ENCODE assay signal across 16 cellular contexts in the genomic region with DNA sequence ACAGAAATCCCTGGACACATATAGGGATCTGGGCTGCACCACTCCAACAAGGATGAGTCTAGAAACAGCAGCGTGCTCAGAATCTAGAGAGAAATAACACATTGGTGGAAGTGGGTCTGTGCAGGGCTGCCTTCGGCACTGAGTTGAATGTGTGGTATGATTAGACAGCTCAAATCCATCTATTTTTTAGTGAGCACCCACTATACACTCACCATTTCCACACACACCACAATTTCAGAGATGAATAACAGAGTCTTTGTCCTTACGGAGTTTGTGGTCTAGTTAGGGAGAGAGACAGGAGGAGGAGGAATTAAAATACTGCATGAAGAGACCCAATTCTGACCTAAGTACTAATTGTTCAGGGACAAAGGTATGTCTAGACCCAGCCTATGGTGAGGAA.
"Had no signal": no experiment of that assay in that cellular context is flagged by ENCODE, and none has a peak within 500 bp of the region (broad histone marks: within the 10 kb centered on the region; RNA-seq: fewer than 3 reads in every experiment).

No MANE protein-coding gene starts in this region.

- H3K36me3 ChIP-seq: prostate gland, right lobe of liver, thyroid gland had no signal

- H3K36me3 Mint-ChIP-seq: naive thymus-derived CD8-positive, alpha-beta T cell had no signal

- H3K4me1 ChIP-seq: prostate gland had no signal

- DNase-seq: activated CD8-positive, alpha-beta memory T cell treated with anti-CD3 and anti-CD28 coated beads, Interleukin-2, amount 50 U/mL, for 48 hours; activated CD8-positive, alpha-beta T cell treated with anti-CD3 and anti-CD28 coated beads, Interleukin-2, amount 10 ng/mL, durations not matched to agents 7 days and 5 days; activated naive CD4-positive, alpha-beta T cell treated with Interleukin-2 at 50 U/mL for 16 hours; amniotic stem cell; body of pancreas; glutamatergic neuron; left colon; naive thymus-derived CD8-positive, alpha-beta T cell; nucleus accumbens; right lobe of liver; SIG-M5; thyroid gland had no signal

- H3K27ac ChIP-seq: body of pancreas, prostate gland, right lobe of liver had no signal

- H3K27ac Mint-ChIP-seq: activated CD8-positive, alpha-beta T cell treated with anti-CD3 and anti-CD28 coated beads, Interleukin-2, amount 10 ng/mL, durations not matched to agents 7 days and 5 days; activated T-helper 1 cell treated with anti-CD3 and anti-CD28 coated beads, Interleukin-12 subunit alpha, Interleukin-12 subunit beta, Interleukin-2, Interleukin-4 antibody, amounts not matched to agents 30 ng/mL and 10 ng/mL and 1 ng/mL, durations not matched to agents 14 hours and 24 hours and 36 hours; dendritic cell treated with granulocyte-macrophage colony-stimulating factor and Interleukin-4, amounts not matched to agents 40 ng/mL and 50 ng/mL, for 4 days; naive thymus-derived CD8-positive, alpha-beta T cell had no signal

- ATAC-seq: activated CD8-positive, alpha-beta T cell treated with anti-CD3 and anti-CD28 coated beads, Interleukin-2, amount 10 ng/mL, durations not matched to agents 7 days and 5 days; body of pancreas; left colon; naive thymus-derived CD8-positive, alpha-beta T cell; right lobe of liver had no signal

- H3K9me3 Mint-ChIP-seq: activated T-helper 1 cell treated with anti-CD3 and anti-CD28 coated beads, Interleukin-12 subunit alpha, Interleukin-12 subunit beta, Interleukin-2, Interleukin-4 antibody, amounts not matched to agents 30 ng/mL and 10 ng/mL and 1 ng/mL, durations not matched to agents 14 hours and 24 hours and 36 hours; dendritic cell treated with granulocyte-macrophage colony-stimulating factor and Interleukin-4, amounts not matched to agents 40 ng/mL and 50 ng/mL, for 4 days; naive thymus-derived CD8-positive, alpha-beta T cell had no signal

- H3K27me3 Mint-ChIP-seq: dendritic cell treated with granulocyte-macrophage colony-stimulating factor and Interleukin-4, amounts not matched to agents 40 ng/mL and 50 ng/mL, for 4 days; naive thymus-derived CD8-positive, alpha-beta T cell had no signal

- H3K9me3 ChIP-seq: body of pancreas, prostate gland, right lobe of liver, thyroid gland had no signal

- H3K27me3 ChIP-seq: body of pancreas, right lobe of liver, thyroid gland had no signal

- H3K4me3 Mint-ChIP-seq: activated CD8-positive, alpha-beta T cell treated with anti-CD3 and anti-CD28 coated beads, Interleukin-2, amount 10 ng/mL, durations not matched to agents 7 days and 5 days; activated T-helper 1 cell treated with anti-CD3 and anti-CD28 coated beads, Interleukin-12 subunit alpha, Interleukin-12 subunit beta, Interleukin-2, Interleukin-4 antibody, amounts not matched to agents 30 ng/mL and 10 ng/mL and 1 ng/mL, durations not matched to agents 14 hours and 24 hours and 36 hours; dendritic cell treated with granulocyte-macrophage colony-stimulating factor and Interleukin-4, amounts not matched to agents 40 ng/mL and 50 ng/mL, for 4 days; naive thymus-derived CD8-positive, alpha-beta T cell had no signal

- H3K4me3 ChIP-seq: body of pancreas, lung, prostate gland, right lobe of liver, thyroid gland had no signal
